In the genomic region with DNA sequence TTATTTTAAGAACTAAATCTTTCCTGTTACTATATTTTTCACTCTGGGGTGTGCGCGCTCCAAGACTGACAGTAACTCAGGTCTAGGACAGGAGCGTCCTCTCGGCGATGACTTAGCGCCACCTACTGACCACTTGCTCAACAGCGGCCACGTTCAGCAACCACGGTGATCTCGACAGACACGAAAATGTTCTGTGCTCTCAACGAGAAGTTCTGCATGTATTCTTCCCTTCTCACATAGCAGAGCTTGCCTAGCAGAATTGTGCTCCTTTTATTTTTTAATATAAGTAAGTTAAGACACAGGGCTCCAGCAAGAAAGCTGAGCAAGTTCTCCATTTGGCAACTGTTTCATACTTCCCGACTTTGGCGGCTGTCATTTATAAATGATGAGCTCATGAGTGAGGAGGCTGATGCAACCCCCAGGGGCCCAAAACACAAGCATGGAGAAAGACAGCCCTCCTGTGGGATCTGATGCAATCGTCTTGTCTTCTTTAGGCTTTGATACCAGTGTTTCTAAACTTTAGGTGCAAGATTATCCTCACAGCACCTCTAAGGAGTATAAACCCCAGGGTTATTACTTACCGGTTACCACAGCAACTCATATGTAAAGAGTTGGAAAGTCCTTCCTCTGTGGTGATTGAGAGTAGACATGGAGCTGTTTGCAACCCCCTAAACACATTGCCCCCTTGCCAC, we compare ENCODE assay signal across 8 cellular contexts.
DNase-seq lines count a peak whose midpoint lies in the region; ATAC-seq and TF ChIP-seq lines count a peak whose summit lies in the region.

No MANE protein-coding gene starts in this region.

- peak; percentile 76 for DNase-seq in GM13977 (ENCODE audit: low spot score)
- DNase-seq in NCI-H1417 treated with DMSO at 0.1 percent for 48 hours (lab: John Stamatoyannopoulos, UW) = peak; percentile 56
- peak; percentile 71 for DNase-seq in T follicular helper cell (ENCODE audit: low read depth)
- DNase-seq in adrenal gland = peak; percentile 69 to 95 (median 84)
- DNase-seq in left ventricle myocardium inferior = peak; percentile 86
- peak; percentile 56 for DNase-seq in retinal pigment epithelial cell (ENCODE audit: low read depth)
- no peak for DNase-seq in mesenteric fat pad (ENCODE audit: low spot score)

- H3K4me1 ChIP-seq in adrenal gland (replicated peaks in 1 of 2) = no peaks in the 10 kb centered on the region
- H3K4me1 ChIP-seq in left ventricle myocardium inferior = peaks cover 13% of the 10 kb centered on the region

- TF ChIP-seq CTCF in GM13977 (IDR thresholded peaks at IDR 0.05; ENCODE audit: extremely low read depth, insufficient read depth, missing control alignments) (peak; percentile 96), adrenal gland (IDR thresholded peaks at IDR 0.05) (peak; percentile 86 to 94 (median 88)), left ventricle myocardium inferior (IDR thresholded peaks at IDR 0.05; ENCODE audit: borderline replicate concordance) (peak; percentile 96), retinal pigment epithelial cell (conservative IDR thresholded peaks at IDR 0.05; ENCODE audit: low read depth, low read length) (peak; percentile 97)

- H3K36me3 ChIP-seq in adrenal gland (replicated peaks in 1 of 2) = no peaks in the 10 kb centered on the region
- H3K36me3 ChIP-seq in left ventricle myocardium inferior = no peaks in the 10 kb centered on the region

- H3K9me3 ChIP-seq in adrenal gland (replicated peaks in 1 of 3) (peaks cover 0 to 4% (median 0%) of the 10 kb centered on the region in 3 donors), left ventricle myocardium inferior (replicated peaks) (peaks cover 17% of the 10 kb centered on the region)

- WGBS in adrenal gland, 4 donors = 4 to 6% (median 5%) methylated on average over 15 to 16 of the region's 16 CpGs

- no peak for TF ChIP-seq POLR2A in adrenal gland (IDR thresholded peaks at IDR 0.05)

- H3K4me3 ChIP-seq in adrenal gland (peak overlapping the region in 1 of 4 donors; percentile 15), left ventricle myocardium inferior (peak overlapping the region; percentile 26), retinal pigment epithelial cell (ENCODE audit: low read length) (no peak overlapping the region)

- ATAC-seq in HG02798 (IDR thresholded peaks at IDR 0.05; ENCODE audit: poor library complexity, unreplicated experiment) = peak; percentile 97

- no peaks in the 10 kb centered on the region for H3K27me3 ChIP-seq in adrenal gland
- H3K27me3 ChIP-seq in left ventricle myocardium inferior (ENCODE audit: low read depth) = no peaks in the 10 kb centered on the region

- in situ Hi-C loops in GM13977 (cut with MboI; ENCODE audit: low pct_unique_long_range_greater_than_20kb, low sequenced_read_pairs, unreplicated experiment) = loop anchor here (10.0 to 25.0 kb wide), 3 partner anchors 632 to 981 kb away; partner anchors contain the start of gene DUSP10

- intact Hi-C loops in adrenal gland (cut with DNase I) (loop anchor here in 1 of 2 donors (5.0 to 10.0 kb wide), 2 partner anchors 358 to 911 kb away; no protein-coding TSS in a partner anchor), left ventricle myocardium inferior (cut with micrococcal nuclease) (loop anchor here (10.0 kb wide), 2 partner anchors 361 to 981 kb away; no protein-coding TSS in a partner anchor)

- H3K27ac ChIP-seq in adrenal gland (no peak overlapping the region), left ventricle myocardium inferior (replicated peaks) (peak overlapping the region; percentile 43)
